ENCODE assay signal across 2 cellular contexts in genomic region chr5:2052687-2053086, GRCh38.
TF ChIP-seq lines count a peak whose summit lies in the region.

No MANE protein-coding gene starts in this region.

TF ChIP-seq in HepG2, 621 proteins besides CTCF, POLR2A, EP300 and RAD21:
- TF ChIP-seq, protein P1, sequence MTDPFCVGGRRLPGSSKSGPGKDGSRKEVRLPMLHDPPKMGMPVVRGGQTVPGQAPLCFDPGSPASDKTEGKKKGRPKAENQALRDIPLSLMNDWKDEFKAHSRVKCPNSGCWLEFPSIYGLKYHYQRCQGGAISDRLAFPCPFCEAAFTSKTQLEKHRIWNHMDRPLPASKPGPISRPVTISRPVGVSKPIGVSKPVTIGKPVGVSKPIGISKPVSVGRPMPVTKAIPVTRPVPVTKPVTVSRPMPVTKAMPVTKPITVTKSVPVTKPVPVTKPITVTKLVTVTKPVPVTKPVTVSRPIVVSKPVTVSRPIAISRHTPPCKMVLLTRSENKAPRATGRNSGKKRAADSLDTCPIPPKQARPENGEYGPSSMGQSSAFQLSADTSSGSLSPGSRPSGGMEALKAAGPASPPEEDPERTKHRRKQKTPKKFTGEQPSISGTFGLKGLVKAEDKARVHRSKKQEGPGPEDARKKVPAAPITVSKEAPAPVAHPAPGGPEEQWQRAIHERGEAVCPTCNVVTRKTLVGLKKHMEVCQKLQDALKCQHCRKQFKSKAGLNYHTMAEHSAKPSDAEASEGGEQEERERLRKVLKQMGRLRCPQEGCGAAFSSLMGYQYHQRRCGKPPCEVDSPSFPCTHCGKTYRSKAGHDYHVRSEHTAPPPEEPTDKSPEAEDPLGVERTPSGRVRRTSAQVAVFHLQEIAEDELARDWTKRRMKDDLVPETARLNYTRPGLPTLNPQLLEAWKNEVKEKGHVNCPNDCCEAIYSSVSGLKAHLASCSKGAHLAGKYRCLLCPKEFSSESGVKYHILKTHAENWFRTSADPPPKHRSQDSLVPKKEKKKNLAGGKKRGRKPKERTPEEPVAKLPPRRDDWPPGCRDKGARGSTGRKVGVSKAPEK (CRISPR knock-in tag; IDR thresholded peaks at IDR 0.05; ENCODE audit: borderline replicate concordance), result no peak
- peak; percentile 73 for TF ChIP-seq ZNF574 (CRISPR knock-in tag; IDR thresholded peaks at IDR 0.05)
- TF ChIP-seq ZNF879 (CRISPR knock-in tag; IDR thresholded peaks at IDR 0.05), result no peak

TF ChIP-seq in H1, 55 proteins besides CTCF, POLR2A, EP300 and RAD21:
- TF ChIP-seq RXRA (IDR thresholded peaks at IDR 0.05; ENCODE audit: insufficient read depth, low read depth, low read length) (no peak), HDAC6 (IDR thresholded peaks at IDR 0.05; ENCODE audit: low read depth, low read length) (no peak), SUZ12 (IDR thresholded peaks at IDR 0.05; ENCODE audit: low read length) (no peak), BRCA1 (IDR thresholded peaks at IDR 0.05; ENCODE audit: low read depth, low read length) (no peak), TBP (IDR thresholded peaks at IDR 0.05; ENCODE audit: low read depth, low read length) (no peak), NRF1 (IDR thresholded peaks at IDR 0.05; ENCODE audit: low read depth, low read length) (no peak), POLR2AphosphoS5 (IDR thresholded peaks at IDR 0.05; ENCODE audit: low read depth, low read length) (no peak), NANOG (IDR thresholded peaks at IDR 0.05; ENCODE audit: insufficient read depth, low read depth, low read length, poor library complexity, severe bottlenecking) (no peak), CHD1 (IDR thresholded peaks at IDR 0.05; ENCODE audit: low read depth, low read length) (no peak), ZNF274 (IDR thresholded peaks at IDR 0.05; ENCODE audit: borderline replicate concordance, extremely low read depth, low read length) (no peak), ASH2L (IDR thresholded peaks at IDR 0.05; ENCODE audit: low read length) (no peak), RNF2 (IDR thresholded peaks at IDR 0.05; ENCODE audit: borderline replicate concordance, low read depth, low read length, missing control alignments, poor library complexity, severe bottlenecking) (no peak), TEAD4 (IDR thresholded peaks at IDR 0.05; ENCODE audit: low read depth, low read length) (no peak), CHD2 (IDR thresholded peaks at IDR 0.05; ENCODE audit: low read length) (no peak), JUND (IDR thresholded peaks at IDR 0.05; ENCODE audit: low read length) (no peak), RFX5 (IDR thresholded peaks at IDR 0.05; ENCODE audit: borderline replicate concordance, low read depth, low read length) (no peak), MAFK (IDR thresholded peaks at IDR 0.05; ENCODE audit: low read depth, low read length) (no peak)
- TF ChIP-seq, protein P2, sequence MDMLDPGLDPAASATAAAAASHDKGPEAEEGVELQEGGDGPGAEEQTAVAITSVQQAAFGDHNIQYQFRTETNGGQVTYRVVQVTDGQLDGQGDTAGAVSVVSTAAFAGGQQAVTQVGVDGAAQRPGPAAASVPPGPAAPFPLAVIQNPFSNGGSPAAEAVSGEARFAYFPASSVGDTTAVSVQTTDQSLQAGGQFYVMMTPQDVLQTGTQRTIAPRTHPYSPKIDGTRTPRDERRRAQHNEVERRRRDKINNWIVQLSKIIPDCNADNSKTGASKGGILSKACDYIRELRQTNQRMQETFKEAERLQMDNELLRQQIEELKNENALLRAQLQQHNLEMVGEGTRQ (IDR thresholded peaks at IDR 0.05; ENCODE audit: low read length), result no peak
